34 cellular contexts compared by ENCODE assay signal in the genomic region with DNA sequence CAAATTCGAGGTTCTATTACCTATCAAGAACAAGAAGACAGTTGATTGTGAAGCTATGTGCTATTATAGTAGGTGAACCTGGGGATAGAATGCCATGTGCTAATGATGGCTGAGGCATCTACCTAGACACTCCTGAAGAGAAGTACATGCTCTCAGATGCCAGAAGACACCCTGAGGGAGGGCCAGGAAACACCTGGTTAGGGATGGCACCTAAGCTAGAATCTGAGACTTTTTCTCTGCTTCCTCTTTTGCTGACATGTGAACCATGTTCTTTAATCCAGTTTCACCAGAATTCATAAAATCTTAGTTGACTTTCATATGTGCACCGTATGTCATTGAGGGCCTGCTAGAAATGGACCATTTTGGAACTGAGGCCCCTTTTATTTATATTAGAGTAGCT.
"Had no signal": no experiment of that assay in that cellular context is flagged by ENCODE, and none has a peak within 500 bp of the region (broad histone marks: within the 10 kb centered on the region; RNA-seq: fewer than 3 reads in every experiment).

No MANE protein-coding gene starts in this region.

- H3K9me3 ChIP-seq: MG63, SJCRH30 had no signal

- H3K4me1 ChIP-seq: SJCRH30 had no signal

- H3K36me3 ChIP-seq: MG63, SJCRH30 had no signal

- H3K4me2 ChIP-seq: PC-9 had no signal

- H2AFZ ChIP-seq: PC-9 had no signal

- H3K27ac ChIP-seq: PC-9, RWPE1, SJCRH30, SK-N-MC had no signal

- DNase-seq: Kasumi-1, MG63, MV-4-11, NCI-H1048, NCI-H1092 treated with DMSO at 0.1 percent for 48 hours, NCI-H1105 treated with DMSO at 0.1 percent for 48 hours, NCI-H1417, NCI-H1436, NCI-H146, NCI-H1694, NCI-H187, NCI-H1930, NCI-H2029 treated with DMSO at 0.1 percent for 48 hours, NCI-H2081 treated with DMSO at 0.1 percent for 48 hours, NCI-H2107, NCI-H2171, NCI-H226, NCI-H446 treated with DMSO at 0.1 percent for 48 hours, NCI-H510A, NCI-H524, NCI-H526, NCI-H69, NCI-H748 treated with DMSO at 0.1 percent for 48 hours, NCI-H82, PC-9, SHP77, SIG-M5, SJCRH30, T-cell had no signal

- ATAC-seq: Panc1, Right ventricle myocardium inferior, SK-N-SH treated with all-trans-retinoic acid at 6 μM for 48 hours, T-cell had no signal

- H3K4me3 ChIP-seq: MG63, PC-9, SJCRH30, SK-N-MC had no signal

- H3K27me3 ChIP-seq: MG63 had no signal
